Comparison of ENCODE assay signal across 12 cellular contexts in the genomic region with DNA sequence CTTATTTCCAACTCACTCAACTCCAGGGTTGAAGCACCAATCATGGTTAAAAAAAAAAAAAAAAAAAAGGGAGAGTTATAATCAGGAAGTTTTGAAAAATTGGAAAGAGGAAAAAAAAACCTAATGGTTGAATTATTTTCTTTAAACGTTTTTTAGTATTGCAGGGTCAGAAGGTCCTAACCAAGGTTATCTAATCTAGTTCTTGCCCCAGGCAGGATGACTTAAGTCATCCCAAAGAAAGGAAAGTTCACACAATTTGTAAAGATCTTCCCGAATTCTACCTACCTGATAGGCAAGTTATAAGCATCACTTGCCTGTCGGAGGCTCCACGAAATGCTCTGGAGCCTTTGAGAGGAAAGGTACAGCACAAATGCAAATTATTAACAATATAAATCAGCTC.
DNase-seq lines count a peak whose midpoint lies in the region; ATAC-seq and TF ChIP-seq lines count a peak whose summit lies in the region.
"Had no signal": no experiment of that assay in that cellular context is flagged by ENCODE, and none has a peak within 500 bp of the region (broad histone marks: within the 10 kb centered on the region; RNA-seq: fewer than 3 reads in every experiment).

No MANE protein-coding gene starts in this region.

- H3K27ac Mint-ChIP-seq in HFFc6, result peak overlapping the region; percentile 77
- H3K27ac Mint-ChIP-seq in osteocyte (ENCODE audit: unreplicated experiment), result peak overlapping the region; percentile 29

- H3K27ac ChIP-seq in SJSA1, result peak overlapping the region; percentile 55

- H3K27me3 Mint-ChIP-seq in HFFc6 (ENCODE audit: insufficient read depth) (no peaks in the 10 kb centered on the region), osteocyte (ENCODE audit: unreplicated experiment) (no peaks in the 10 kb centered on the region)

- H3K36me3 Mint-ChIP-seq in HFFc6 (ENCODE audit: low read depth), result peaks cover 43% of the 10 kb centered on the region
- peaks cover 17% of the 10 kb centered on the region for H3K36me3 Mint-ChIP-seq in osteocyte (ENCODE audit: unreplicated experiment)

- peaks cover 26% of the 10 kb centered on the region for H3K4me1 ChIP-seq in SJSA1 (replicated peaks)

- H3K4me1 Mint-ChIP-seq in HFFc6 (ENCODE audit: low read depth) (peaks cover 41% of the 10 kb centered on the region), osteocyte (ENCODE audit: unreplicated experiment) (peaks cover 11% of the 10 kb centered on the region)

- H3K9me3 ChIP-seq in SJSA1 (replicated peaks), result no peaks in the 10 kb centered on the region
- H3K9me3 ChIP-seq in MG63, result no peaks in the 10 kb centered on the region

- H3K4me3 Mint-ChIP-seq in HFFc6, result peak overlapping the region; percentile 28; the same call in 1 of the 2 replicates
- no peak overlapping the region for H3K4me3 Mint-ChIP-seq in osteocyte (ENCODE audit: unreplicated experiment)
- H3K4me3 Mint-ChIP-seq: CD14-positive monocyte had no signal

- peaks cover 15% of the 10 kb centered on the region for H3K9me3 Mint-ChIP-seq in HFFc6
- H3K9me3 Mint-ChIP-seq in osteocyte (ENCODE audit: unreplicated experiment), result peaks cover 4% of the 10 kb centered on the region

- H3K36me3 ChIP-seq in SJSA1 (peaks cover 10% of the 10 kb centered on the region), MG63 (no peaks in the 10 kb centered on the region)

- H3K4me3 ChIP-seq in SJSA1, result no peak overlapping the region
- H3K4me3 ChIP-seq in MG63, result no peak overlapping the region

- TF ChIP-seq CTCF in HFFc6 (IDR thresholded peaks at IDR 0.05), result no peak
- TF ChIP-seq CTCF in osteocyte (IDR thresholded peaks at IDR 0.05), result no peak

- no peak for ATAC-seq in HG03442 (IDR thresholded peaks at IDR 0.05; ENCODE audit: unreplicated experiment)

- H3K27me3 ChIP-seq in SJSA1 (replicated peaks), result no peaks in the 10 kb centered on the region
- H3K27me3 ChIP-seq in MG63, result no peaks in the 10 kb centered on the region

- DNase-seq in ELR (ENCODE audit: low read depth) (peak; percentile 9), HFFc6 (no peak), SJSA1 (ENCODE audit: low read depth in 1 of 2, low spot score in 2 of 2) (no peak), osteocyte (ENCODE audit: extremely low spot score, unreplicated experiment) (no peak), hypothalamus (lab: John Stamatoyannopoulos, UW) (no peak), MG63 (no peak)
- DNase-seq: H7, NCI-H1694, NCI-H2081 treated with DMSO at 0.1 percent for 48 hours, SIG-M5 had no signal
